Comparison of ENCODE assay signal across 1 cellular context in genomic region chr1:39699419-39699818, GRCh38.
TF ChIP-seq lines count a peak whose summit lies in the region.

No MANE protein-coding gene starts in this region.

TF ChIP-seq in GM23338, 12 proteins besides CTCF, POLR2A, EP300 and RAD21:
- TF ChIP-seq POLR2AphosphoS5 (IDR thresholded peaks at IDR 0.05; ENCODE audit: low read depth) (no peak), ETS1 (IDR thresholded peaks at IDR 0.05) (no peak), CREB1 (CRISPR knock-in tag; IDR thresholded peaks at IDR 0.05; ENCODE audit: low read depth) (no peak), ZNF114 (CRISPR knock-in tag; IDR thresholded peaks at IDR 0.05) (no peak), NANOG (IDR thresholded peaks at IDR 0.05; ENCODE audit: borderline replicate concordance) (no peak), STAT1 (IDR thresholded peaks at IDR 0.05; ENCODE audit: unreplicated experiment) (no peak), EZH2 (IDR thresholded peaks at IDR 0.05; ENCODE audit: low read depth, unreplicated experiment) (no peak), ZNF462 (CRISPR knock-in tag; IDR thresholded peaks at IDR 0.05) (no peak), ZNF331 (CRISPR knock-in tag; IDR thresholded peaks at IDR 0.05; ENCODE audit: low read depth) (no peak), EZH2phosphoT487 (IDR thresholded peaks at IDR 0.05; ENCODE audit: unreplicated experiment) (no peak), REST (IDR thresholded peaks at IDR 0.05; ENCODE audit: unreplicated experiment) (no peak), JUNB (IDR thresholded peaks at IDR 0.05; ENCODE audit: unreplicated experiment) (no peak)
